In genomic region chr12:21111733-21112132, GRCh38 we compare ENCODE assay signal across 31 cellular contexts. TPM values are rescaled to one million over a fixed set of nuclear protein-coding genes. Genes with fewer than 3 reads are reported as not detected.
DNase-seq lines count a peak whose midpoint lies in the region; ATAC-seq, FAIRE-seq and TF ChIP-seq lines count a peak whose summit lies in the region.
"Had no signal": no experiment of that assay in that cellular context is flagged by ENCODE, and none has a peak within 500 bp of the region (broad histone marks: within the 10 kb centered on the region; RNA-seq: fewer than 3 reads in every experiment).

No MANE protein-coding gene starts in this region.

- POLR2A ChIA-PET in A549 (lab: Yijun Ruan, JAX) (no interaction called here), K562 (lab: Yijun Ruan, JAX) (no interaction called here), HepG2 (lab: Yijun Ruan, JAX) (no interaction called here)

- H4K20me1 ChIP-seq in K562 (replicated peaks; ENCODE audit: control insufficient read depth, insufficient read depth, low read length): no peaks in the 10 kb centered on the region
- no peaks in the 10 kb centered on the region for H4K20me1 ChIP-seq in HepG2 (ENCODE audit: insufficient read depth, low read length)
- H4K20me1 ChIP-seq: BLaER1 had no signal

- intact Hi-C loops in K562 (cut with micrococcal nuclease) (no loop called here), HepG2 (cut with micrococcal nuclease; ENCODE audit: unreplicated experiment) (no loop called here), right lobe of liver (cut with DNase I) (no loop called here)

- ATAC-seq in A549 (no peak), K562 (no peak), HepG2 (no peak), right lobe of liver (peak in 3 of 4 donors; percentile 55 to 67 (median 62)), GM18502 (IDR thresholded peaks at IDR 0.05; ENCODE audit: poor library complexity, unreplicated experiment) (no peak), GM21390 (IDR thresholded peaks at IDR 0.05; ENCODE audit: unreplicated experiment) (no peak), esophagus mucosa (no peak)
- ATAC-seq: GM12878 had no signal

- H3K9me1 ChIP-seq in K562 (ENCODE audit: control insufficient read depth, insufficient read depth, low read length): no peaks in the 10 kb centered on the region

- no peak for TF ChIP-seq POLR2A in A549 (IDR thresholded peaks at IDR 0.05; ENCODE audit: low read length)
- TF ChIP-seq POLR2A in K562 (conservative IDR thresholded peaks at IDR 0.05): no peak
- no peak for TF ChIP-seq POLR2A in HepG2 (IDR thresholded peaks at IDR 0.05; ENCODE audit: insufficient read depth in 1 of 2, low read depth in 2 of 2, low read length in 2 of 2)
- no peak for TF ChIP-seq POLR2A in right lobe of liver (IDR thresholded peaks at IDR 0.05)

- TF ChIP-seq EP300 in A549 (IDR thresholded peaks at IDR 0.05) (no peak), K562 (IDR thresholded peaks at IDR 0.05; ENCODE audit: low read length) (no peak), HepG2 (IDR thresholded peaks at IDR 0.05; ENCODE audit: low read depth in 2 of 2, low read length in 2 of 2) (no peak), HepG2 (CRISPR knock-in tag; IDR thresholded peaks at IDR 0.05; ENCODE audit: borderline replicate concordance) (no peak)

- BruUV-seq in K562 (replicated peaks; lab: Mats Ljungman, UMichigan): no TSS peak
- no TSS peak for BruUV-seq in HepG2 (replicated peaks; lab: Mats Ljungman, UMichigan)

- no peak overlapping the region for H3K4me2 ChIP-seq in A549
- H3K4me2 ChIP-seq in K562 (ENCODE audit: insufficient read depth, low read length): no peak overlapping the region
- no peak overlapping the region for H3K4me2 ChIP-seq in HepG2 (ENCODE audit: low read depth, low read length)
- H3K4me2 ChIP-seq: BLaER1 had no signal

- H3K27me3 ChIP-seq in K562 (ENCODE audit: control insufficient read depth in 2 of 2, insufficient read depth in 2 of 2, low read length in 2 of 2) (no peaks in the 10 kb centered on the region), HepG2 (ENCODE audit: control insufficient read depth in 1 of 2, insufficient read depth in 2 of 2, low read length in 2 of 2) (no peaks in the 10 kb centered on the region), right lobe of liver (no peaks in the 10 kb centered on the region)
- H3K27me3 ChIP-seq: BE2C, BLaER1 had no signal

- no peaks in the 10 kb centered on the region for H3K36me3 ChIP-seq in K562 (ENCODE audit: control insufficient read depth, insufficient read depth, low read length)
- no peaks in the 10 kb centered on the region for H3K36me3 ChIP-seq in HepG2 (replicated peaks in 1 of 2; ENCODE audit: control insufficient read depth in 1 of 2, insufficient read depth in 2 of 2, low read length in 2 of 2)
- no peaks in the 10 kb centered on the region for H3K36me3 ChIP-seq in right lobe of liver
- H3K36me3 ChIP-seq: BE2C, BLaER1 had no signal

- no peak for FAIRE-seq in A549 (lab: Jason Lieb, UNC)
- no peak for FAIRE-seq in K562 (lab: Jason Lieb, UNC)
- FAIRE-seq in HepG2 (lab: Jason Lieb, UNC): no peak
- FAIRE-seq: GM12878, GM12892, GM19239 had no signal

- H3K9ac ChIP-seq in K562 (ENCODE audit: insufficient read depth in 1 of 2, low read depth in 2 of 2, low read length in 2 of 2) (no peak overlapping the region), HepG2 (ENCODE audit: insufficient read depth, low read depth, low read length) (no peak overlapping the region)
- H3K9ac ChIP-seq: BLaER1 had no signal

- H3K79me2 ChIP-seq in K562 (ENCODE audit: control insufficient read depth, insufficient read depth, low read length) (no peaks in the 10 kb centered on the region), HepG2 (ENCODE audit: insufficient read depth, low read length) (no peaks in the 10 kb centered on the region)

- H3K27ac ChIP-seq in A549 (no peak overlapping the region), K562 (ENCODE audit: extremely low read depth, low read depth, low read length) (no peak overlapping the region), HepG2 (ENCODE audit: extremely low read length, insufficient read depth, low read length) (no peak overlapping the region), right lobe of liver (no peak overlapping the region)
- H3K27ac ChIP-seq: 22Rv1, BLaER1 had no signal

- WGBS in A549 (ENCODE audit: missing lambda C conversion rate): 69% methylated on average over 4 of the region's 4 CpGs
- 0% methylated on average over 4 of the region's 4 CpGs for WGBS in K562 (ENCODE audit: insufficient coverage, low coverage, missing lambda C conversion rate)
- WGBS in HepG2 (ENCODE audit: low lambda C conversion rate): 27% methylated on average over 4 of the region's 4 CpGs
- WGBS in right lobe of liver (ENCODE audit: insufficient coverage, low coverage, low lambda C conversion rate, missing lambda C conversion rate): 48% methylated on average over 4 of the region's 4 CpGs

- TF ChIP-seq CTCF in A549 (IDR thresholded peaks at IDR 0.05) (no peak), K562 (IDR thresholded peaks at IDR 0.05 in 2 of 3, conservative IDR thresholded peaks at IDR 0.05 in 1 of 3; ENCODE audit: insufficient read depth in 2 of 3, low read depth in 1 of 3, low read length in 3 of 3) (no peak), HepG2 (CRISPR knock-in tag; IDR thresholded peaks at IDR 0.05) (no peak), right lobe of liver (IDR thresholded peaks at IDR 0.05) (no peak)

- H3K4me3 ChIP-seq in A549 (no peak overlapping the region), K562 (no peak overlapping the region), HepG2 (replicated peaks in 1 of 3; ENCODE audit: insufficient read depth in 1 of 3, low read depth in 2 of 3, low read length in 3 of 3) (no peak overlapping the region), right lobe of liver (no peak overlapping the region)
- H3K4me3 ChIP-seq: BLaER1, GM12878 had no signal

- no peaks in the 10 kb centered on the region for H3K9me3 ChIP-seq in A549
- no peaks in the 10 kb centered on the region for H3K9me3 ChIP-seq in K562 (replicated peaks; ENCODE audit: control insufficient read depth, insufficient read depth, low read depth, low read length)
- H3K9me3 ChIP-seq in HepG2 (ENCODE audit: low read length): peaks cover 66% of the 10 kb centered on the region
- no peaks in the 10 kb centered on the region for H3K9me3 ChIP-seq in right lobe of liver
- H3K9me3 ChIP-seq: BE2C, BLaER1 had no signal

- in situ Hi-C loops in K562 (cut with MboI) (no loop called here), HepG2 (cut with HindIII; ENCODE audit: extremely low pct_ligation_motif_present, low pct_unique_long_range_greater_than_20kb) (no loop called here)

- DNase-seq in A549 (ENCODE audit: low read depth in 1 of 2, low spot score in 1 of 2) (no peak), K562 (ENCODE audit: extremely low read depth in 1 of 4, low spot score in 3 of 4) (no peak), HepG2 (ENCODE audit: low spot score) (no peak), right lobe of liver (no peak)
- DNase-seq: ACHN; BE2C; C1 segment of cervical spinal cord; CD4-positive, alpha-beta memory T cell; CD4-positive, CD25-positive, alpha-beta regulatory T cell; CD8-positive, alpha-beta memory T cell; COR-L47; DMS 273 treated with DMSO at 0.1 percent for 48 hours; DMS153; DMS53; DMS79; DND-41; EL; GDM1 had no signal

- H3K4me1 ChIP-seq in A549: no peaks in the 10 kb centered on the region
- H3K4me1 ChIP-seq in K562 (replicated peaks in 1 of 2; ENCODE audit: control insufficient read depth in 2 of 2, insufficient read depth in 2 of 2, low read length in 2 of 2): no peaks in the 10 kb centered on the region
- H3K4me1 ChIP-seq in HepG2 (ENCODE audit: insufficient read depth, low read length): no peaks in the 10 kb centered on the region
- H3K4me1 ChIP-seq in right lobe of liver: peaks cover 0 to 5% (median 0%) of the 10 kb centered on the region in 4 donors
- H3K4me1 ChIP-seq: BE2C, BLaER1 had no signal

- CTCF ChIA-PET in A549 (lab: Yijun Ruan, JAX): no interaction called here
- CTCF ChIA-PET in K562 (lab: Yijun Ruan, JAX; ENCODE audit: low intra/inter-chr PET ratio): no interaction called here
- CTCF ChIA-PET in HepG2 (lab: Yijun Ruan, JAX; ENCODE audit: low intra/inter-chr PET ratio, low total read pairs): no interaction called here

- TF ChIP-seq RAD21 in A549 (conservative IDR thresholded peaks at IDR 0.05 in 1 of 2, IDR thresholded peaks at IDR 0.05 in 1 of 2) (no peak), K562 (CRISPR knock-in tag; conservative IDR thresholded peaks at IDR 0.05 in 1 of 2, IDR thresholded peaks at IDR 0.05 in 1 of 2) (no peak), HepG2 (CRISPR knock-in tag; IDR thresholded peaks at IDR 0.05) (no peak)

- H2AFZ ChIP-seq in K562 (ENCODE audit: low read depth, low read length) (no peak overlapping the region), HepG2 (ENCODE audit: low read length) (no peak overlapping the region)

RNA-seq across cellular contexts. Expression of gene SLCO1B1, which starts 19.3 kb away (rescaled TPM):
- 2.0 and 2.4 TPM in 2 replicates for polyA plus RNA-seq in A549 (2011; rRNA removed)
- polyA plus RNA-seq in A549 (2012; cell fraction: cytosol; rRNA removed): 0.08 TPM in 2 replicates
- 0.16 and 0.38 TPM in 2 replicates for polyA plus RNA-seq in A549 (2012; cell fraction: nucleus; rRNA removed)
- 1.5 to 2.0 TPM (median 1.5 TPM) in 3 replicates for polyA plus RNA-seq in A549 (2017; fragmentation: RNase III; extraction: RNeasy Plus Mini Kit Qiagen cat#74134 plus additional on column Dnase treatment)
- 1.1 and 1.2 TPM in 2 replicates for polyA minus RNA-seq in A549 (2011; rRNA and poly(A)+ RNA removed)
- not detected in 2 replicates for total RNA-seq in K562 (2011; cell fraction: chromatin; rRNA removed; ENCODE audit: low replicate concordance)
- total RNA-seq in K562 (2011; cell fraction: nucleolus; rRNA removed): not detected in 2 replicates
- not detected in 2 replicates for total RNA-seq in K562 (2011; cell fraction: nucleoplasm; rRNA removed)
- not detected in 2 replicates for total RNA-seq in K562 (2014; rRNA removed)
- not detected in 2 replicates for total RNA-seq in K562 (2014; rRNA removed; fragmentation: Illumina TruSeq; extraction: Trizol)
- total RNA-seq in K562 (2015; rRNA removed; fragmentation: Illumina TruSeq; extraction: Trizol): not detected in 2 replicates
- total RNA-seq in K562 (2021): not detected in 2 replicates
- polyA plus RNA-seq in K562 (2011; rRNA removed): 0.04 TPM in 1 of 2 replicates, not detected in the other
- not detected in 2 replicates for polyA plus RNA-seq in K562 (2011; cell fraction: cytosol; rRNA removed)
- polyA plus RNA-seq in K562 (2011; cell fraction: nucleus; rRNA removed): not detected in 2 replicates
- not detected in 2 replicates for polyA plus RNA-seq in K562 (2012)
- not detected in 2 replicates for polyA plus RNA-seq in K562 (2014; fragmentation: Illumina TruSeq; extraction: Trizol)
- not detected for polyA plus RNA-seq in K562 (2014; fragmentation: Nextera tagmentation; extraction: Ambion mirVana)
- polyA plus RNA-seq in K562 (2014; rRNA removed): not detected in 2 replicates
- not detected in 2 replicates for polyA minus RNA-seq in K562 (2011; rRNA and poly(A)+ RNA removed)
- not detected in 2 replicates for polyA minus RNA-seq in K562 (2011; cell fraction: cytosol; rRNA and poly(A)+ RNA removed)
- not detected in 2 replicates for polyA minus RNA-seq in K562 (2011; cell fraction: nucleus; rRNA and poly(A)+ RNA removed)
- not detected in 2 replicates for total RNA-seq in HepG2 (2016; rRNA removed; fragmentation: Illumina TruSeq; extraction: Trizol)
- total RNA-seq in HepG2 (2016; cell fraction: cytosol; rRNA removed; fragmentation: Illumina TruSeq; extraction: Trizol; ENCODE audit: low read depth): not detected in 2 replicates
- not detected in 2 replicates for total RNA-seq in HepG2 (2016; cell fraction: insoluble cytoplasmic fraction; rRNA removed; fragmentation: Illumina TruSeq; extraction: Trizol)
- total RNA-seq in HepG2 (2016; cell fraction: membrane; rRNA removed; fragmentation: Illumina TruSeq; extraction: Trizol): not detected in 2 replicates
- total RNA-seq in HepG2 (2016; cell fraction: nucleus; rRNA removed; fragmentation: Illumina TruSeq; extraction: Trizol): not detected in 2 replicates
- polyA plus RNA-seq in HepG2 (2011; rRNA removed): not detected in 2 replicates
- not detected in 2 replicates for polyA plus RNA-seq in HepG2 (2011; cell fraction: cytosol; rRNA removed)
- polyA plus RNA-seq in HepG2 (2011; cell fraction: nucleus; rRNA removed): not detected in 2 replicates
- not detected in 2 replicates for polyA plus RNA-seq in HepG2 (2012)
- polyA plus RNA-seq in HepG2 (2016; cell fraction: cytosol; fragmentation: Illumina TruSeq; extraction: Trizol; ENCODE audit: low read depth): not detected in 2 replicates
- polyA plus RNA-seq in HepG2 (2016; cell fraction: insoluble cytoplasmic fraction; fragmentation: Illumina TruSeq; extraction: Trizol; ENCODE audit: low read depth): not detected in 2 replicates
- not detected in 2 replicates for polyA plus RNA-seq in HepG2 (2016; cell fraction: membrane; fragmentation: Illumina TruSeq; extraction: Trizol; ENCODE audit: low read depth)
- polyA plus RNA-seq in HepG2 (2016; cell fraction: nucleus; fragmentation: Illumina TruSeq; extraction: Trizol; ENCODE audit: insufficient read depth, low read depth): not detected in 2 replicates
- 0.09 TPM in 1 of 2 replicates, not detected in the other for polyA minus RNA-seq in HepG2 (2011; rRNA and poly(A)+ RNA removed; ENCODE audit: low replicate concordance)
- not detected in 2 replicates for polyA minus RNA-seq in HepG2 (2011; cell fraction: cytosol; rRNA and poly(A)+ RNA removed)
- 0.25 TPM in 1 of 2 replicates, not detected in the other for polyA minus RNA-seq in HepG2 (2011; cell fraction: nucleus; rRNA and poly(A)+ RNA removed)
- total RNA-seq in right lobe of liver: 100 to 1,000 TPM; 126 to 285 (median 145) TPM
- 0.08 TPM for total RNA-seq in esophagus mucosa
- total RNA-seq: A673; CD4-positive, alpha-beta memory T cell; CD4-positive, CD25-positive, alpha-beta regulatory T cell; CD8-positive, alpha-beta memory T cell; Daoy; G401; GM12878 had no signal
- polyA plus RNA-seq: AG04450; CD14-positive monocyte; CD4-positive, alpha-beta memory T cell; CD4-positive, CD25-positive, alpha-beta regulatory T cell; CD8-positive, alpha-beta memory T cell had no signal

Comparison
In these comparisons a context has a peak if more than half of its experiments do, and no peak if none do; other contexts are left out.
1. ATAC-seq: peak in right lobe of liver (3 of 4); none in A549 (0 of 2), K562 (single experiment), HepG2 (single experiment), GM18502 (single experiment), GM21390 (single experiment) and esophagus mucosa (single experiment).
2. RNA of gene SLCO1B1, which starts 19.3 kb away (total RNA-seq): 126 to 285 TPM in right lobe of liver; 0.08 TPM in esophagus mucosa (single experiment), not detected in K562 and not detected in HepG2; every median in the first group is over 100 times any median in the second.